Comparison of ENCODE assay signal across 16 cellular contexts in genomic region chr7:106538638-106539037, GRCh38.
"Had no signal": no experiment of that assay in that cellular context is flagged by ENCODE, and none has a peak within 500 bp of the region (broad histone marks: within the 10 kb centered on the region; RNA-seq: fewer than 3 reads in every experiment).

No MANE protein-coding gene starts in this region.

- H3K27me3 ChIP-seq: cardiac muscle cell, dorsolateral prefrontal cortex, gastrocnemius medialis, heart right ventricle, thyroid gland had no signal

- H3K9ac ChIP-seq: parathyroid adenoma had no signal

- H3K27me3 Mint-ChIP-seq: activated naive CD8-positive, alpha-beta T cell had no signal

- H3K36me3 Mint-ChIP-seq: activated naive CD8-positive, alpha-beta T cell; natural killer cell had no signal

- DNase-seq: activated CD4-positive, alpha-beta T cell treated with anti-CD3 and anti-CD28 coated beads, Interleukin-2, amount 50 U/mL, for 1 hour; activated CD8-positive, alpha-beta memory T cell treated with anti-CD3 and anti-CD28 coated beads, Interleukin-2, amount 50 U/mL, for 48 hours; activated gamma-delta T cell; activated T-cell treated with anti-CD3 and anti-CD28 coated beads, Interleukin-2, amount 50 U/mL, for 72 hours; dorsolateral prefrontal cortex; gastrocnemius medialis; heart right ventricle; left ventricle myocardium superior; natural killer cell; stimulated activated CD4-positive, alpha-beta T cell treated with anti-CD3 and anti-CD28 coated beads, Interleukin-2, amount 100 ng/mL, for 24 hours; stimulated activated naive CD4-positive, alpha-beta T cell treated with Interleukin-2 at 50 U/mL for 16 hours; thyroid gland had no signal

- H3K9me3 ChIP-seq: gastrocnemius medialis, thyroid gland had no signal

- H3K4me3 Mint-ChIP-seq: activated naive CD8-positive, alpha-beta T cell; activated T-cell treated with anti-CD3 and anti-CD28 coated beads, Interleukin-2, amount 50 U/mL, for 72 hours; natural killer cell had no signal

- H3K36me3 ChIP-seq: cardiac muscle cell, gastrocnemius medialis, heart right ventricle, thyroid gland had no signal

- ATAC-seq: activated CD4-positive, CD25-positive, alpha-beta regulatory T cell treated with anti-CD3 and anti-CD28 coated beads, Interleukin-2, amount 50 U/mL, for 24 hours; activated T-cell treated with anti-CD3 and anti-CD28 coated beads, Interleukin-2, amount 50 U/mL, for 72 hours; gastrocnemius medialis; heart right ventricle; left ventricle myocardium superior; natural killer cell had no signal

- H3K4me1 ChIP-seq: parathyroid adenoma had no signal

- H3K4me3 ChIP-seq: cardiac muscle cell, dorsolateral prefrontal cortex, gastrocnemius medialis, heart right ventricle, thyroid gland had no signal

- H3K27ac Mint-ChIP-seq: activated naive CD8-positive, alpha-beta T cell; activated T-cell treated with anti-CD3 and anti-CD28 coated beads, Interleukin-2, amount 50 U/mL, for 72 hours; natural killer cell had no signal
